ENCODE assay signal across 8 cellular contexts in genomic region chr4:4852591-4853362, GRCh38. TPM values are rescaled to one million over a fixed set of nuclear protein-coding genes. Genes with fewer than 3 reads are reported as not detected.
DNase-seq lines count a peak whose midpoint lies in the region; ATAC-seq and TF ChIP-seq lines count a peak whose summit lies in the region.

No MANE protein-coding gene starts in this region.

- no peaks in the 10 kb centered on the region for H3K9me3 ChIP-seq in ectodermal cell (ENCODE audit: control insufficient read depth, low read length)
- H3K9me3 ChIP-seq in muscle layer of duodenum (ENCODE audit: control insufficient read depth in 1 of 2, low read length in 2 of 2), result no peaks in the 10 kb centered on the region
- H3K9me3 ChIP-seq in upper lobe of left lung, result no peaks in the 10 kb centered on the region

- WGBS in ectodermal cell, 2 experiments, result 2% methylated on average over 42 of the region's 42 CpGs
- WGBS in upper lobe of left lung, 2 donors, result 2 to 4% methylated on average over 36 to 42 of the region's 42 CpGs

- POLR2A ChIA-PET in BJ (lab: Charles Lee), result interaction anchor here (0.7 kb wide), 1 partner anchor 306 kb away, joined by 9 read pairs; no protein-coding TSS in a partner anchor
- POLR2A ChIA-PET in RWPE1 (lab: Yijun Ruan, JAX; ENCODE audit: low non-redundant PET), result no interaction called here

- TF ChIP-seq POLR2A in upper lobe of left lung (IDR thresholded peaks at IDR 0.05), result no peak

- DNase-seq in BJ (ENCODE audit: low read depth) (no peak), GM20000 (ENCODE audit: low spot score) (peak; percentile 46), RWPE1 (ENCODE audit: low spot score) (peak; percentile 30), upper lobe of left lung (peak in 1 of 2 donors; percentile 78), NCI-H446 treated with DMSO at 0.1 percent for 48 hours (lab: John Stamatoyannopoulos, UW) (no peak), germinal center (ENCODE audit: low spot score) (no peak)

- H3K27me3 ChIP-seq in BJ (ENCODE audit: control insufficient read depth, insufficient read depth, low read length) (peaks cover 10% of the 10 kb centered on the region), ectodermal cell (ENCODE audit: control insufficient read depth, insufficient read depth, low read length, poor library complexity, severe bottlenecking) (peaks cover 88% of the 10 kb centered on the region), muscle layer of duodenum (ENCODE audit: low read depth, low read length) (peaks cover 61% of the 10 kb centered on the region), upper lobe of left lung (peaks cover 5 to 59% (median 40%) of the 10 kb centered on the region in 4 donors)

- H3K36me3 ChIP-seq in BJ (ENCODE audit: control insufficient read depth, insufficient read depth, low read length), result no peaks in the 10 kb centered on the region
- no peaks in the 10 kb centered on the region for H3K36me3 ChIP-seq in ectodermal cell (ENCODE audit: control insufficient read depth, insufficient read depth, low read length)
- H3K36me3 ChIP-seq in muscle layer of duodenum (ENCODE audit: control insufficient read depth in 1 of 2, insufficient read depth in 2 of 2, low read length in 2 of 2), result no peaks in the 10 kb centered on the region
- no peaks in the 10 kb centered on the region for H3K36me3 ChIP-seq in upper lobe of left lung

- no peak for TF ChIP-seq EP300 in upper lobe of left lung (IDR thresholded peaks at IDR 0.05)

- H3K27ac ChIP-seq in RWPE1 (no peak overlapping the region), ectodermal cell (ENCODE audit: insufficient read depth, low read depth, low read length, poor library complexity, severe bottlenecking) (no peak overlapping the region), muscle layer of duodenum (ENCODE audit: low read length) (no peak overlapping the region), upper lobe of left lung (no peak overlapping the region)

- CTCF ChIA-PET in BJ (lab: Yijun Ruan, JAX) (no interaction called here), RWPE1 (lab: Yijun Ruan, JAX) (interaction anchor here (0.6 to 0.7 kb wide), 3 partner anchors 13 to 607 kb away, joined by 3 to 4 read pairs (median 3); no protein-coding TSS in a partner anchor)

- peak; percentile 38 for TF ChIP-seq CTCF in BJ (IDR thresholded peaks at IDR 0.05; ENCODE audit: insufficient read depth, low read depth, low read length)
- no peak for TF ChIP-seq CTCF in GM20000 (IDR thresholded peaks at IDR 0.05; ENCODE audit: extremely low read depth, missing control alignments)
- no peak for TF ChIP-seq CTCF in RWPE1 (conservative IDR thresholded peaks at IDR 0.05; ENCODE audit: low read depth)
- TF ChIP-seq CTCF in upper lobe of left lung (IDR thresholded peaks at IDR 0.05), result peak in 1 of 6 experiments; percentile 23

- peak overlapping the region; percentile 25 for H3K4me3 ChIP-seq in BJ (ENCODE audit: low read depth, low read length)
- peak overlapping the region; percentile 25 for H3K4me3 ChIP-seq in ectodermal cell (ENCODE audit: insufficient read depth, low read depth, low read length)
- H3K4me3 ChIP-seq in muscle layer of duodenum (ENCODE audit: low read depth in 1 of 2, low read length in 2 of 2), result peak overlapping the region; percentile 42 to 54
- peak overlapping the region in 3 of 4 donors; percentile 13 to 42 (median 34) for H3K4me3 ChIP-seq in upper lobe of left lung

- H3K4me1 ChIP-seq in ectodermal cell (ENCODE audit: control insufficient read depth, insufficient read depth, low read length) (peaks cover 40% of the 10 kb centered on the region), muscle layer of duodenum (ENCODE audit: control insufficient read depth in 1 of 2, insufficient read depth in 2 of 2, low read length in 2 of 2) (peaks cover 0 to 35% of the 10 kb centered on the region in 2 donors), upper lobe of left lung (peaks cover 25 to 45% (median 29%) of the 10 kb centered on the region in 4 donors)

- ATAC-seq in upper lobe of left lung (ENCODE audit: low FRiP score in 2 of 2), result peak; percentile 8 to 81

RNA-seq across cellular contexts. Expression of gene MSX1, which starts 6.7 kb away (rescaled TPM):
- 4.4 and 6.9 TPM in 2 replicates for polyA plus RNA-seq in BJ (2011; rRNA removed)
- 0.26 and 0.71 TPM in 2 replicates for polyA minus RNA-seq in BJ (2011; rRNA and poly(A)+ RNA removed)
- polyA plus RNA-seq in ectodermal cell (2013, experiment 1 of 4), result 68.8 TPM
- 67.1 TPM for polyA plus RNA-seq in ectodermal cell (2013, experiment 2 of 4)
- 82.3 TPM for polyA plus RNA-seq in ectodermal cell (2013, experiment 3 of 4)
- 99.1 TPM for polyA plus RNA-seq in ectodermal cell (2013, experiment 4 of 4)
- 10 to 100 TPM in 1 of 6 donors, 1 to 10 TPM in 4, not detected in 1; 1.1 to 16.8 (median 1.8) TPM for total RNA-seq in upper lobe of left lung

Comparison
In these comparisons a context has a peak if more than half of its experiments do, and no peak if none do; other contexts are left out.
1. DNase-seq: peak in GM20000 (single experiment) and RWPE1 (single experiment); none in BJ (single experiment), NCI-H446 treated with DMSO at 0.1 percent for 48 hours (single experiment) and germinal center (single experiment).
2. Peak in every context shown above with its lines, with median percentiles within 50 percentile points of each other: H3K4me3 ChIP-seq.